In the genomic region with DNA sequence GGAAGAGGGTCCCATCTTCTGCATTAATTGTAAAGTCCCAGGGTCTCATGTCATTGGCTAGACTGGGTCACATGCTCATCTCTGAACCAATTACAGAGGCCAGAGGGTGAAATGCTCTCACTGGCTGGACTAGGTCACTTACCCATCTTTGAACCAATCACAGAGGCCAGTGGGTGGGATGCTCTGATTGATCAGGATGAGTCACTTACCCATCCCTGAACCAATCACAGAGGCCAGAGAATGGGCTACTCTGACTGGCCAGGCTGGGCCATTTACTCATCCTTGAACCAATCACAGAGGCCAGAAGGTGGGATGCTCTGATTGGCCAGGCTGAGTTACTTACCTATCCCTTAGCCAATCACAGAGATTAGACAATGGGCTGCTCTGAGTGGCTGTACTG, we compare ENCODE assay signal across 9 cellular contexts. TPM values are rescaled to one million over a fixed set of nuclear protein-coding genes. Genes with fewer than 3 reads are reported as not detected.
A peak's percentile ranks its signal among the peaks of the same experiment; 100 is the strongest.
DNase-seq lines count a peak whose midpoint lies in the region; ATAC-seq and TF ChIP-seq lines count a peak whose summit lies in the region.
"Had no signal": no experiment of that assay in that cellular context is flagged by ENCODE, and none has a peak within 500 bp of the region (broad histone marks: within the 10 kb centered on the region; RNA-seq: fewer than 3 reads in every experiment).

No MANE protein-coding gene starts in this region.

- H3K27me3 Mint-ChIP-seq in natural killer cell (ENCODE audit: low read depth in 2 of 2), result no peaks in the 10 kb centered on the region

- H3K9me3 Mint-ChIP-seq in natural killer cell, result peaks cover 0 to 3% of the 10 kb centered on the region in 2 donors

- DNase-seq in GM06990 (ENCODE audit: extremely low read depth, insufficient read length), result peak; percentile 42
- peak; percentile 48 for DNase-seq in MG63
- DNase-seq in amniotic epithelial cell (ENCODE audit: low read depth), result peak; percentile 55
- DNase-seq in natural killer cell, result no peak
- DNase-seq in GM10266 (ENCODE audit: extremely low spot score), result no peak
- DNase-seq in hippocampal formation (lab: John Stamatoyannopoulos, UW), result no peak
- DNase-seq in UCSD-AML1 (lab: John Stamatoyannopoulos, UW; ENCODE audit: unreplicated experiment), result no peak
- DNase-seq: NCI-H1436 treated with DMSO at 0.1 percent for 48 hours had no signal

- intact Hi-C loops in natural killer cell (cut with micrococcal nuclease), result no loop called here

- no peaks in the 10 kb centered on the region for H3K36me3 Mint-ChIP-seq in natural killer cell

- H3K9me3 ChIP-seq in MG63, result no peaks in the 10 kb centered on the region

- no peaks in the 10 kb centered on the region for H3K4me1 Mint-ChIP-seq in natural killer cell

- H3K27ac Mint-ChIP-seq in natural killer cell, result no peak overlapping the region

- H3K27me3 ChIP-seq in GM06990 (replicated peaks; ENCODE audit: control insufficient read depth, insufficient read depth, low read length) (no peaks in the 10 kb centered on the region), MG63 (no peaks in the 10 kb centered on the region)

- TF ChIP-seq CTCF in GM06990 (IDR thresholded peaks at IDR 0.05; ENCODE audit: insufficient read depth, low read length, poor library complexity, severe bottlenecking) (no peak), natural killer cell (IDR thresholded peaks at IDR 0.05) (no peak), GM10266 (IDR thresholded peaks at IDR 0.05; ENCODE audit: control insufficient read depth, insufficient read depth, low read depth, missing control alignments) (no peak)

- peak in 2 of 3 donors; percentile 24 to 37 for ATAC-seq in natural killer cell

- H3K4me3 Mint-ChIP-seq in natural killer cell, result no peak overlapping the region

- H3K36me3 ChIP-seq in GM06990 (ENCODE audit: control insufficient read depth, insufficient read depth, low read length) (no peaks in the 10 kb centered on the region), MG63 (no peaks in the 10 kb centered on the region)

- H3K4me3 ChIP-seq in GM06990 (replicated peaks; ENCODE audit: low read depth, low read length) (no peak overlapping the region), MG63 (no peak overlapping the region)

RNA-seq across cellular contexts. Expression of a gene that starts 5.3 kb away (rescaled TPM):
- not detected in 2 replicates for total RNA-seq in MG63 (2014; rRNA removed; shearing (Covaris generic); ENCODE audit: low replicate concordance)
- total RNA-seq in natural killer cell, result not detected
- total RNA-seq: T-helper 2 cell treated with Interferon-gamma antibody and Interleukin-4, amounts not matched to agents 100 ng/mL and 5 ng/mL, for 36 hours had no signal

RNA-seq across cellular contexts. Expression of a gene that starts 41.0 kb away (rescaled TPM):
- 197 and 260 TPM in 2 replicates for total RNA-seq in MG63 (2014; rRNA removed; shearing (Covaris generic); ENCODE audit: low replicate concordance)
- total RNA-seq in natural killer cell, result 100 to 1,000 TPM; 302 to 350 (median 345) TPM

RNA-seq across cellular contexts. Expression of a gene that starts 47.5 kb away (rescaled TPM):
- total RNA-seq in MG63 (2014; rRNA removed; shearing (Covaris generic); ENCODE audit: low replicate concordance), result 9.3 and 10.5 TPM in 2 replicates
- 1 to 10 TPM in 1 of 3 donors, under 1 TPM in 1, not detected in 1; 0.59 to 1.0 TPM for total RNA-seq in natural killer cell
- total RNA-seq: T-helper 2 cell treated with Interferon-gamma antibody and Interleukin-4, amounts not matched to agents 100 ng/mL and 5 ng/mL, for 36 hours had no signal

Comparison
In these comparisons a context has a peak if more than half of its experiments do, and no peak if none do; other contexts are left out.
1. DNase-seq: peak in GM06990 (single experiment), MG63 (single experiment) and amniotic epithelial cell (single experiment); none in natural killer cell (single experiment), GM10266 (single experiment), hippocampal formation (0 of 2) and UCSD-AML1 (single experiment).